Comparison of ENCODE assay signal across 23 cellular contexts in genomic region chr5:79285285-79285684, GRCh38. TPM values are rescaled to one million over a fixed set of nuclear protein-coding genes. Genes with fewer than 3 reads are reported as not detected.
DNase-seq lines count a peak whose midpoint lies in the region; ATAC-seq lines count a peak whose summit lies in the region.
"Had no signal": no experiment of that assay in that cellular context is flagged by ENCODE, and none has a peak within 500 bp of the region (broad histone marks: within the 10 kb centered on the region; RNA-seq: fewer than 3 reads in every experiment).

No MANE protein-coding gene starts in this region.

- H3K27ac Mint-ChIP-seq in activated T-cell treated with anti-CD3 and anti-CD28 coated beads, Interleukin-2, amount 50 U/mL, for 72 hours, result peak overlapping the region; percentile 80
- H3K27ac Mint-ChIP-seq in activated T-helper 17 cell treated with anti-CD3 and anti-CD28 coated beads, Interleukin-2, amount 50 U/mL, for 72 hours, result no peak overlapping the region
- H3K27ac Mint-ChIP-seq: CD14-positive monocyte; CD4-positive, alpha-beta T cell had no signal

- H3K4me3 Mint-ChIP-seq in activated T-cell treated with anti-CD3 and anti-CD28 coated beads, Interleukin-2, amount 50 U/mL, for 72 hours, result no peak overlapping the region
- no peak overlapping the region for H3K4me3 Mint-ChIP-seq in activated T-helper 17 cell treated with anti-CD3 and anti-CD28 coated beads, Interleukin-2, amount 50 U/mL, for 72 hours
- H3K4me3 Mint-ChIP-seq: CD14-positive monocyte; CD4-positive, alpha-beta T cell; CD8-positive, alpha-beta memory T cell had no signal

- no peaks in the 10 kb centered on the region for H3K27me3 ChIP-seq in muscle layer of colon (ENCODE audit: control insufficient read depth in 1 of 2, insufficient read depth in 2 of 2, low read length in 2 of 2)
- H3K27me3 ChIP-seq: BE2C; BLaER1 treated with 17β-estradiol and CSF1 and Interleukin-3, amounts not matched to agents 10 nM and 100 nM had no signal

- peaks cover 4% of the 10 kb centered on the region for H3K36me3 ChIP-seq in muscle layer of colon (ENCODE audit: insufficient read depth, low read length)

- no peaks in the 10 kb centered on the region for H3K9me3 Mint-ChIP-seq in activated T-cell treated with anti-CD3 and anti-CD28 coated beads, Interleukin-2, amount 50 U/mL, for 72 hours
- H3K9me3 Mint-ChIP-seq in activated T-helper 17 cell treated with anti-CD3 and anti-CD28 coated beads, Interleukin-2, amount 50 U/mL, for 72 hours, result no peaks in the 10 kb centered on the region
- H3K9me3 Mint-ChIP-seq: CD14-positive monocyte; CD4-positive, alpha-beta T cell; CD8-positive, alpha-beta memory T cell had no signal

- no peak overlapping the region for H3K4me3 ChIP-seq in muscle layer of colon (ENCODE audit: low read depth in 1 of 2, low read length in 2 of 2)
- H3K4me3 ChIP-seq: A549; BLaER1 treated with 17β-estradiol and CSF1 and Interleukin-3, amounts not matched to agents 10 nM and 100 nM; GM12878; GM23248 had no signal

- peaks cover 13 to 21% of the 10 kb centered on the region in 2 donors for H3K36me3 Mint-ChIP-seq in activated T-cell treated with anti-CD3 and anti-CD28 coated beads, Interleukin-2, amount 50 U/mL, for 72 hours (ENCODE audit: insufficient read depth in 2 of 2)
- H3K36me3 Mint-ChIP-seq in activated T-helper 17 cell treated with anti-CD3 and anti-CD28 coated beads, Interleukin-2, amount 50 U/mL, for 72 hours (ENCODE audit: low read depth), result peaks cover 67% of the 10 kb centered on the region

- peaks cover 27% of the 10 kb centered on the region for H3K4me1 ChIP-seq in muscle layer of colon (ENCODE audit: insufficient read depth, low read length)
- H3K4me1 ChIP-seq: A549, BE2C had no signal

- H3K9ac ChIP-seq in muscle layer of colon (ENCODE audit: low read length), result no peak overlapping the region
- H3K9ac ChIP-seq: BLaER1 treated with 17β-estradiol and CSF1 and Interleukin-3, amounts not matched to agents 10 nM and 100 nM; GM23248 had no signal

- peak in 1 of 2 donors; percentile 39 for ATAC-seq in activated T-cell treated with anti-CD3 and anti-CD28 coated beads, Interleukin-2, amount 50 U/mL, for 72 hours (replicated peaks in 1 of 2)
- ATAC-seq in activated T-helper 17 cell treated with anti-CD3 and anti-CD28 coated beads, Interleukin-2, amount 50 U/mL, for 72 hours (replicated peaks), result peak; percentile 38
- ATAC-seq: A549, GM12878 had no signal

- H3K27ac ChIP-seq in muscle layer of colon (ENCODE audit: low read depth, low read length) (peak overlapping the region; percentile 48), temporal lobe (ENCODE audit: low read depth, low read length) (peak overlapping the region; percentile 17)
- H3K27ac ChIP-seq: A549; BLaER1 treated with 17β-estradiol and CSF1 and Interleukin-3, amounts not matched to agents 10 nM and 100 nM; GM23248 had no signal

- H3K9me3 ChIP-seq in muscle layer of colon (ENCODE audit: low read length), result no peaks in the 10 kb centered on the region
- H3K9me3 ChIP-seq: A549; BE2C; BLaER1 treated with 17β-estradiol and CSF1 and Interleukin-3, amounts not matched to agents 10 nM and 100 nM had no signal

- peaks cover 16% of the 10 kb centered on the region for H3K4me1 Mint-ChIP-seq in activated T-cell treated with anti-CD3 and anti-CD28 coated beads, Interleukin-2, amount 50 U/mL, for 72 hours (ENCODE audit: low read depth)
- H3K4me1 Mint-ChIP-seq in activated T-helper 17 cell treated with anti-CD3 and anti-CD28 coated beads, Interleukin-2, amount 50 U/mL, for 72 hours, result peaks cover 7% of the 10 kb centered on the region

- no peak for DNase-seq in activated T-cell treated with anti-CD3 and anti-CD28 coated beads, Interleukin-2, amount 50 U/mL, for 72 hours
- no peak for DNase-seq in activated T-cell treated with anti-CD3 and anti-CD28 coated beads, Interleukin-2, amount 50 U/mL, for 1 hour
- DNase-seq in NCI-H526 (lab: John Stamatoyannopoulos, UW), result no peak
- no peak for DNase-seq in NCI-H2227 (lab: John Stamatoyannopoulos, UW; ENCODE audit: unreplicated experiment)
- DNase-seq: 8988T; ACHN; AML-193; BE2C; CD4-positive, alpha-beta T cell; CD8-positive, alpha-beta memory T cell; DMS 273 treated with DMSO at 0.1 percent for 48 hours; DMS79; EL; GDM1; H7 had no signal

- H3K27me3 Mint-ChIP-seq in activated T-cell treated with anti-CD3 and anti-CD28 coated beads, Interleukin-2, amount 50 U/mL, for 72 hours (ENCODE audit: low read depth), result no peaks in the 10 kb centered on the region
- no peaks in the 10 kb centered on the region for H3K27me3 Mint-ChIP-seq in activated T-helper 17 cell treated with anti-CD3 and anti-CD28 coated beads, Interleukin-2, amount 50 U/mL, for 72 hours
- H3K27me3 Mint-ChIP-seq: CD4-positive, alpha-beta T cell; CD8-positive, alpha-beta memory T cell had no signal

RNA-seq across cellular contexts. Expression of gene JMY, which starts 49.4 kb away (rescaled TPM):
- 10 to 100 TPM; 39.7 to 56.2 TPM for total RNA-seq in activated T-cell treated with anti-CD3 and anti-CD28 coated beads, Interleukin-2, amount 50 U/mL, for 72 hours
- total RNA-seq in activated T-helper 17 cell treated with anti-CD3 and anti-CD28 coated beads, Interleukin-2, amount 50 U/mL, for 72 hours, result 10 to 100 TPM; 11.2 to 13.9 TPM
- total RNA-seq in temporal lobe, result 38.4 TPM
